Comparison of ENCODE assay signal across 8 cellular contexts in the genomic region with DNA sequence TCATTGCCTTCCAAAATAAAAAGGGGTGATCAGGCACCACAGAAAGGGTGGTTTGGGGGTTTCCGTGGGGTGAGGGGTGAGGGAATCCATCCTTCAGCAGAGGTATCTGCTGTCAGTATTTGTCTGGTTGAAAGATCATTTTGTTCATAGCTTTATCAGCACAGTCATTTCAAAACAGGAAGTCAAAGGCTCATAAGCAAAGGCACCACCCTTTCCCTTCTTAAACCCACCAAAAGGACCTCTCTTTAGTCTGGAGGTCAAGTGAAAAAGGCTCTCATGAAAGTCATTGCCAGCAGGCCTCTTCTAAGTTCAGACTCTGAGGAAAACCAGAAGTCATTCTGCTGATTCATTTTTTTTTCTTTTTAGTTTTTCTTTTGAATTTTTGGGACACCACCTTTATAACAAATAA. TPM values are rescaled to one million over a fixed set of nuclear protein-coding genes. Genes with fewer than 3 reads are reported as not detected.
DNase-seq lines count a peak whose midpoint lies in the region; ATAC-seq and TF ChIP-seq lines count a peak whose summit lies in the region.

No MANE protein-coding gene starts in this region.

- peak overlapping the region; percentile 53 for H3K27ac Mint-ChIP-seq in activated T-helper 17 cell treated with anti-CD3 and anti-CD28 coated beads, Interleukin-2, amount 50 U/mL, for 72 hours

- H3K4me1 Mint-ChIP-seq in activated T-helper 17 cell treated with anti-CD3 and anti-CD28 coated beads, Interleukin-2, amount 50 U/mL, for 72 hours, result peaks cover 45% of the 10 kb centered on the region

- peak; percentile 35 for DNase-seq in stimulated activated CD4-positive, alpha-beta T cell treated with anti-CD3 and anti-CD28 coated beads, Interleukin-4, amount 100 ng/mL, for 24 hours
- DNase-seq in stimulated activated CD4-positive, alpha-beta T cell treated with anti-CD3 and anti-CD28 coated beads, Interleukin-1b, Interleukin-23, amount 100 ng/mL, for 48 hours, result no peak
- peak; percentile 54 for DNase-seq in stimulated activated CD8-positive, alpha-beta memory T cell treated with anti-CD3 and anti-CD28 coated beads, Interleukin-4, amount 100 ng/mL, for 48 hours
- no peak for DNase-seq in foreskin fibroblast
- DNase-seq in iPS-NIHi11 (ENCODE audit: low spot score), result no peak
- DNase-seq in NCI-H748 (lab: John Stamatoyannopoulos, UW; ENCODE audit: unreplicated experiment), result no peak

- H3K36me3 Mint-ChIP-seq in activated T-helper 17 cell treated with anti-CD3 and anti-CD28 coated beads, Interleukin-2, amount 50 U/mL, for 72 hours (ENCODE audit: low read depth), result peaks cover 19% of the 10 kb centered on the region

- no peak for TF ChIP-seq CTCF in foreskin fibroblast (IDR thresholded peaks at IDR 0.05; ENCODE audit: low read depth, low read length)

- no peaks in the 10 kb centered on the region for H3K27me3 Mint-ChIP-seq in activated T-helper 17 cell treated with anti-CD3 and anti-CD28 coated beads, Interleukin-2, amount 50 U/mL, for 72 hours

- peak overlapping the region; percentile 93 for H3K4me3 Mint-ChIP-seq in activated T-helper 17 cell treated with anti-CD3 and anti-CD28 coated beads, Interleukin-2, amount 50 U/mL, for 72 hours

- H3K9me3 Mint-ChIP-seq in activated T-helper 17 cell treated with anti-CD3 and anti-CD28 coated beads, Interleukin-2, amount 50 U/mL, for 72 hours, result no peaks in the 10 kb centered on the region

- peak; percentile 44 for ATAC-seq in HG03521 (IDR thresholded peaks at IDR 0.05; ENCODE audit: unreplicated experiment)
- peak; percentile 54 for ATAC-seq in activated T-helper 17 cell treated with anti-CD3 and anti-CD28 coated beads, Interleukin-2, amount 50 U/mL, for 72 hours (replicated peaks)

- H3K4me3 ChIP-seq in foreskin fibroblast (ENCODE audit: low read depth in 1 of 2, low read length in 2 of 2), result no peak overlapping the region

RNA-seq across cellular contexts. Expression of a gene that starts 6.2 kb away (rescaled TPM):
- total RNA-seq in activated T-helper 17 cell treated with anti-CD3 and anti-CD28 coated beads, Interleukin-2, amount 50 U/mL, for 72 hours, result 10 to 100 TPM; 36.2 to 61.7 TPM

Comparison
In these comparisons a context has a peak if more than half of its experiments do, and no peak if none do; other contexts are left out.
1. DNase-seq: peak in stimulated activated CD4-positive, alpha-beta T cell treated with anti-CD3 and anti-CD28 coated beads, Interleukin-4, amount 100 ng/mL, for 24 hours (single experiment) and stimulated activated CD8-positive, alpha-beta memory T cell treated with anti-CD3 and anti-CD28 coated beads, Interleukin-4, amount 100 ng/mL, for 48 hours (single experiment); none in stimulated activated CD4-positive, alpha-beta T cell treated with anti-CD3 and anti-CD28 coated beads, Interleukin-1b, Interleukin-23, amount 100 ng/mL, for 48 hours (single experiment), foreskin fibroblast (0 of 2), iPS-NIHi11 (single experiment) and NCI-H748 (single experiment).